In genomic region chr2:214731008-214731407, GRCh38 we compare ENCODE assay signal across 14 cellular contexts.
DNase-seq lines count a peak whose midpoint lies in the region; ATAC-seq, FAIRE-seq and TF ChIP-seq lines count a peak whose summit lies in the region.
"Had no signal": no experiment of that assay in that cellular context is flagged by ENCODE, and none has a peak within 500 bp of the region (broad histone marks: within the 10 kb centered on the region; RNA-seq: fewer than 3 reads in every experiment).

No MANE protein-coding gene starts in this region.

- 95 to 96% methylated on average over 2 of the region's 2 CpGs for WGBS in endodermal cell (ENCODE audit: insufficient coverage in 1 of 2, insufficient read length in 1 of 2), 2 experiments

- H3K36me3 Mint-ChIP-seq in endodermal cell (ENCODE audit: low read depth) = peaks cover 32% of the 10 kb centered on the region

- H3K36me3 ChIP-seq in keratinocyte (ENCODE audit: control insufficient read depth in 2 of 2, extremely low read depth in 1 of 2, insufficient read depth in 2 of 2, low read length in 2 of 2) = no peaks in the 10 kb centered on the region
- peaks cover 53% of the 10 kb centered on the region for H3K36me3 ChIP-seq in endodermal cell (ENCODE audit: control insufficient read depth, insufficient read depth, low read length)

- H3K27me3 Mint-ChIP-seq in endodermal cell (ENCODE audit: insufficient read depth) = no peaks in the 10 kb centered on the region
- H3K27me3 Mint-ChIP-seq: stimulated activated naive CD8-positive, alpha-beta T cell treated with anti-CD3 and anti-CD28 coated beads, Interleukin-15, amount 100 ng/mL, for 72 hours had no signal

- H3K4me1 Mint-ChIP-seq in endodermal cell = peaks cover 9% of the 10 kb centered on the region
- H3K4me1 Mint-ChIP-seq: stimulated activated naive CD8-positive, alpha-beta T cell treated with anti-CD3 and anti-CD28 coated beads, Interleukin-15, amount 100 ng/mL, for 72 hours had no signal

- no peak overlapping the region for H3K4me2 ChIP-seq in keratinocyte (ENCODE audit: control insufficient read depth, extremely low read depth, insufficient read depth, low read depth, low read length)
- H3K4me2 ChIP-seq: BLaER1 treated with 17β-estradiol and CSF1 and Interleukin-3, amounts not matched to agents 10 nM and 100 nM had no signal

- DNase-seq in D341Med (ENCODE audit: low spot score) (peak; percentile 47), keratinocyte (ENCODE audit: low read depth, low spot score) (no peak), endodermal cell (no peak), NCI-H446 treated with DMSO at 0.1 percent for 48 hours (lab: John Stamatoyannopoulos, UW) (no peak), COLO668 (lab: John Stamatoyannopoulos, UW; ENCODE audit: unreplicated experiment) (no peak)
- DNase-seq: MG63; psoas muscle; stimulated activated CD4-positive, alpha-beta T cell treated with anti-CD3 and anti-CD28 coated beads, Interleukin-4, amount 100 ng/mL, for 1 hour; stimulated activated naive CD8-positive, alpha-beta T cell treated with anti-CD3 and anti-CD28 coated beads, Interleukin-15, amount 100 ng/mL, for 72 hours had no signal

- FAIRE-seq in keratinocyte (lab: Jason Lieb, UNC) = peak; percentile 13

- H3K9me3 ChIP-seq in keratinocyte (ENCODE audit: control insufficient read depth, low read depth, low read length) (no peaks in the 10 kb centered on the region), endodermal cell (ENCODE audit: control insufficient read depth, low read length) (no peaks in the 10 kb centered on the region)
- H3K9me3 ChIP-seq: BLaER1 treated with 17β-estradiol and CSF1 and Interleukin-3, amounts not matched to agents 10 nM and 100 nM; MG63; psoas muscle had no signal

- H3K4me3 ChIP-seq in keratinocyte (ENCODE audit: control insufficient read depth in 2 of 3, extremely low read depth in 1 of 3, insufficient read depth in 2 of 3, low read depth in 1 of 3, low read length in 3 of 3) = no peak overlapping the region
- no peak overlapping the region for H3K4me3 ChIP-seq in endodermal cell (ENCODE audit: low read length)
- H3K4me3 ChIP-seq: BLaER1 treated with 17β-estradiol and CSF1 and Interleukin-3, amounts not matched to agents 10 nM and 100 nM; MG63; psoas muscle had no signal

- no peak overlapping the region for H3K27ac Mint-ChIP-seq in endodermal cell
- H3K27ac Mint-ChIP-seq: stimulated activated naive CD8-positive, alpha-beta T cell treated with anti-CD3 and anti-CD28 coated beads, Interleukin-15, amount 100 ng/mL, for 72 hours had no signal

- ATAC-seq in GM18873 (IDR thresholded peaks at IDR 0.05; ENCODE audit: low FRiP score, unreplicated experiment) (peak; percentile 50), GM19455 (IDR thresholded peaks at IDR 0.05; ENCODE audit: unreplicated experiment) (no peak)
- ATAC-seq: psoas muscle; stimulated activated naive CD8-positive, alpha-beta T cell treated with anti-CD3 and anti-CD28 coated beads, Interleukin-15, amount 100 ng/mL, for 72 hours had no signal

- H2AFZ ChIP-seq in keratinocyte (ENCODE audit: control insufficient read depth, low read length) = no peak overlapping the region

- no peak overlapping the region for H3K4me3 Mint-ChIP-seq in endodermal cell
- H3K4me3 Mint-ChIP-seq: stimulated activated naive CD8-positive, alpha-beta T cell treated with anti-CD3 and anti-CD28 coated beads, Interleukin-15, amount 100 ng/mL, for 72 hours had no signal

- H3K27me3 ChIP-seq in keratinocyte (ENCODE audit: control insufficient read depth, extremely low read depth, insufficient read depth, low read length) (no peaks in the 10 kb centered on the region), endodermal cell (ENCODE audit: control insufficient read depth, insufficient read depth, low read length, poor library complexity, severe bottlenecking) (no peaks in the 10 kb centered on the region)
- H3K27me3 ChIP-seq: BLaER1 treated with 17β-estradiol and CSF1 and Interleukin-3, amounts not matched to agents 10 nM and 100 nM; MG63 had no signal

- H3K4me1 ChIP-seq in keratinocyte (ENCODE audit: control insufficient read depth, extremely low read depth, insufficient read depth, low read length) (no peaks in the 10 kb centered on the region), endodermal cell (ENCODE audit: control insufficient read depth, insufficient read depth, low read length) (no peaks in the 10 kb centered on the region)
- H3K4me1 ChIP-seq: BLaER1 treated with 17β-estradiol and CSF1 and Interleukin-3, amounts not matched to agents 10 nM and 100 nM; psoas muscle had no signal

- H3K9me1 ChIP-seq in keratinocyte (ENCODE audit: control insufficient read depth, extremely low read depth, insufficient read depth, low read length) = no peaks in the 10 kb centered on the region

- dilution Hi-C loops in keratinocyte (cut with MboI; ENCODE audit: extremely low pct_ligation_motif_present, low sequenced_read_pairs) = no loop called here

- H3K79me2 ChIP-seq in keratinocyte (ENCODE audit: control insufficient read depth, insufficient read depth, low read length) = no peaks in the 10 kb centered on the region

- H3K9me3 Mint-ChIP-seq in endodermal cell = no peaks in the 10 kb centered on the region
- H3K9me3 Mint-ChIP-seq: stimulated activated naive CD8-positive, alpha-beta T cell treated with anti-CD3 and anti-CD28 coated beads, Interleukin-15, amount 100 ng/mL, for 72 hours had no signal

- no peak for TF ChIP-seq RAD21 in Ishikawa (IDR thresholded peaks at IDR 0.05; ENCODE audit: low read depth)

- no peak for TF ChIP-seq EP300 in Ishikawa (IDR thresholded peaks at IDR 0.05; ENCODE audit: borderline replicate concordance)

- TF ChIP-seq CTCF in keratinocyte (optimal IDR thresholded peaks at IDR 0.05 in 1 of 3, IDR thresholded peaks at IDR 0.05 in 1 of 3, conservative IDR thresholded peaks at IDR 0.05 in 1 of 3; ENCODE audit: extremely low read depth in 1 of 3, insufficient read depth in 2 of 3, low read length in 3 of 3) (no peak), endodermal cell (conservative IDR thresholded peaks at IDR 0.05) (no peak)

- H3K27ac ChIP-seq in keratinocyte (ENCODE audit: control insufficient read depth, insufficient read depth, low read length) = no peak overlapping the region
- H3K27ac ChIP-seq in endodermal cell (ENCODE audit: low read depth, low read length) = no peak overlapping the region
- H3K27ac ChIP-seq: BLaER1 treated with 17β-estradiol and CSF1 and Interleukin-3, amounts not matched to agents 10 nM and 100 nM; epithelial cell of prostate; psoas muscle had no signal

- H4K20me1 ChIP-seq in keratinocyte (ENCODE audit: control insufficient read depth, extremely low read depth, insufficient read depth, low read length) = no peaks in the 10 kb centered on the region
- H4K20me1 ChIP-seq: BLaER1 treated with 17β-estradiol and CSF1 and Interleukin-3, amounts not matched to agents 10 nM and 100 nM had no signal

- no peak overlapping the region for H3K9ac ChIP-seq in keratinocyte (ENCODE audit: control insufficient read depth, extremely low read depth, insufficient read depth, low read length)
- H3K9ac ChIP-seq in endodermal cell (ENCODE audit: extremely low read depth, low read length, poor library complexity, severe bottlenecking) = no peak overlapping the region
- H3K9ac ChIP-seq: BLaER1 treated with 17β-estradiol and CSF1 and Interleukin-3, amounts not matched to agents 10 nM and 100 nM had no signal

TF ChIP-seq in Ishikawa, 13 proteins besides CTCF, POLR2A, EP300 and RAD21:
- peak; percentile 26 for TF ChIP-seq NFIC (IDR thresholded peaks at IDR 0.05)
- no peak for TF ChIP-seq YY1 (IDR thresholded peaks at IDR 0.05; ENCODE audit: low read depth)
- TF ChIP-seq REST (IDR thresholded peaks at IDR 0.05; ENCODE audit: low read depth) = no peak
TF ChIP-seq in Ishikawa: peak in this region for 1.
